Comparison of ENCODE assay signal across 18 cellular contexts in the genomic region with DNA sequence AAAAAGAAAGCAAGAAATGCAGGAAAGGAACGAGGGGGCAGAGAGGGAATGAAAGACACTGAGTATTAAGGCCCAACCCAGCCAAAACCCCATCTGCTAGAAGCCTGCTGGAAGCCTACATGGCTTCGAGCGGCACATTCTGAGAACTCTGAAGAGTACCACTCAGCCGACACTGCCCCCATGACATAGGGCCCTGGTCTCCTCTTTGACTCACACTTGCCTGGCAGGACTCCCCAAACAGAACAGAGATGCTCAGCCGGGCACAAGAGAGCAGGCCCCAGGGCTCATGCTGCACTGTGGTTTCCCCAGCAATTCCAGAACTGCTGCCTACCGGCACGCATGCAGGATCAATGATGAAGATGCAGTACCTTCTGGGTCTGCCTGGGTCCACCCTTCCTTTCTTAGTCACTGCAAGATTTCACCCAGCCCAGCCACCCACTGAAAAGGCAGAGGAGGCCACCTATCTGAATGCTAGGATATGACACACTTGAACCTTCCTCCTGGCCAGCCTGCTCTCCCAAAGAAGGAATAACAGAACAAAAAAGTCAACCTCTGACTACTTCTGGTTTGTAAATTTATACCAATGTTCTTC. TPM values are rescaled to one million over a fixed set of nuclear protein-coding genes. Genes with fewer than 3 reads are reported as not detected.
DNase-seq lines count a peak whose midpoint lies in the region; ATAC-seq and TF ChIP-seq lines count a peak whose summit lies in the region.
"Had no signal": no experiment of that assay in that cellular context is flagged by ENCODE, and none has a peak within 500 bp of the region (broad histone marks: within the 10 kb centered on the region; RNA-seq: fewer than 3 reads in every experiment).

No MANE protein-coding gene starts in this region.

- POLR2A ChIA-PET in HEK293 (lab: Yijun Ruan, JAX) = no interaction called here

- H3K4me3 ChIP-seq in HEK293 (ENCODE audit: low read depth, low read length) (no peak overlapping the region), neural progenitor cell (no peak overlapping the region), gastroesophageal sphincter (no peak overlapping the region)

- peaks cover 56% of the 10 kb centered on the region for H3K4me1 Mint-ChIP-seq in dendritic cell treated with granulocyte-macrophage colony-stimulating factor and Interleukin-4, amounts not matched to agents 40 ng/mL and 50 ng/mL, for 4 days (ENCODE audit: low read depth)
- H3K4me1 Mint-ChIP-seq in neural progenitor cell = peaks cover 26% of the 10 kb centered on the region
- H3K4me1 Mint-ChIP-seq: CD4-positive, CD25-positive, alpha-beta regulatory T cell had no signal

- no peaks in the 10 kb centered on the region for H3F3A ChIP-seq in neural progenitor cell (ENCODE audit: low read depth)

- no peak for TF ChIP-seq EP300 in gastroesophageal sphincter (IDR thresholded peaks at IDR 0.05)

- no peak for ATAC-seq in gastroesophageal sphincter
- ATAC-seq in HG02642 (IDR thresholded peaks at IDR 0.05; ENCODE audit: poor library complexity, unreplicated experiment) = no peak
- ATAC-seq in HG02588 (IDR thresholded peaks at IDR 0.05; ENCODE audit: unreplicated experiment) = no peak

- no peak overlapping the region for H3K4me2 ChIP-seq in neural progenitor cell

- TF ChIP-seq CTCF in GM10266 (IDR thresholded peaks at IDR 0.05; ENCODE audit: control insufficient read depth, insufficient read depth, low read depth, missing control alignments) = peak; percentile 8
- no peak for TF ChIP-seq CTCF in HEK293 (tag by site-specific recombination; IDR thresholded peaks at IDR 0.05)
- TF ChIP-seq CTCF in neural progenitor cell (IDR thresholded peaks at IDR 0.05) = no peak
- TF ChIP-seq CTCF in gastroesophageal sphincter (IDR thresholded peaks at IDR 0.05) = no peak

- no peaks in the 10 kb centered on the region for H3K9me3 ChIP-seq in HEK293 (ENCODE audit: control insufficient read depth, insufficient read depth, low read depth, low read length)
- H3K9me3 ChIP-seq in neural progenitor cell (ENCODE audit: low read depth) = no peaks in the 10 kb centered on the region
- H3K9me3 ChIP-seq in gastroesophageal sphincter = no peaks in the 10 kb centered on the region

- peaks cover 23% of the 10 kb centered on the region for H3K36me3 Mint-ChIP-seq in dendritic cell treated with granulocyte-macrophage colony-stimulating factor and Interleukin-4, amounts not matched to agents 40 ng/mL and 50 ng/mL, for 4 days (ENCODE audit: low read depth)
- no peaks in the 10 kb centered on the region for H3K36me3 Mint-ChIP-seq in neural progenitor cell
- H3K36me3 Mint-ChIP-seq: activated naive CD8-positive, alpha-beta T cell; CD4-positive, CD25-positive, alpha-beta regulatory T cell had no signal

- H3K9ac ChIP-seq in neural progenitor cell = no peak overlapping the region

- WGBS in gastroesophageal sphincter (ENCODE audit: low coverage in 1 of 2), 2 donors = 86 to 91% methylated on average over 4 to 5 of the region's 7 CpGs

- H3K4me1 ChIP-seq in HEK293 (ENCODE audit: control insufficient read depth, insufficient read depth, low read length) = no peaks in the 10 kb centered on the region
- H3K4me1 ChIP-seq in neural progenitor cell = peaks cover 16% of the 10 kb centered on the region
- peaks cover 0 to 5% (median 0%) of the 10 kb centered on the region in 3 donors for H3K4me1 ChIP-seq in gastroesophageal sphincter

- no peak for TF ChIP-seq POLR2A in gastroesophageal sphincter (IDR thresholded peaks at IDR 0.05)

- H3K27me3 ChIP-seq in neural progenitor cell (no peaks in the 10 kb centered on the region), gastroesophageal sphincter (peaks cover 6% of the 10 kb centered on the region)

- CTCF ChIA-PET in HEK293 (lab: Yijun Ruan, JAX) = interaction anchor here (0.6 to 0.7 kb wide), 5 partner anchors 41 to 1793 kb away, joined by 3 to 5 read pairs (median 3); no protein-coding TSS in a partner anchor

- peaks cover 0 to 3% of the 10 kb centered on the region in 2 experiments; a peak in 1 of 3 replicates for H3K36me3 ChIP-seq in HEK293 (ENCODE audit: control insufficient read depth in 2 of 2, insufficient read depth in 1 of 2, low read length in 2 of 2)
- no peaks in the 10 kb centered on the region for H3K36me3 ChIP-seq in neural progenitor cell
- H3K36me3 ChIP-seq in gastroesophageal sphincter = no peaks in the 10 kb centered on the region

- H3K4me3 Mint-ChIP-seq in dendritic cell treated with granulocyte-macrophage colony-stimulating factor and Interleukin-4, amounts not matched to agents 40 ng/mL and 50 ng/mL, for 4 days = no peak overlapping the region
- no peak overlapping the region for H3K4me3 Mint-ChIP-seq in neural progenitor cell
- H3K4me3 Mint-ChIP-seq: activated CD4-positive, alpha-beta T cell treated with anti-CD3 and anti-CD28 coated beads, Interleukin-2, amount 10 ng/mL, durations not matched to agents 7 days and 5 days; activated naive CD8-positive, alpha-beta T cell; CD4-positive, CD25-positive, alpha-beta regulatory T cell had no signal

- no peaks in the 10 kb centered on the region for H3K9me3 Mint-ChIP-seq in dendritic cell treated with granulocyte-macrophage colony-stimulating factor and Interleukin-4, amounts not matched to agents 40 ng/mL and 50 ng/mL, for 4 days
- no peaks in the 10 kb centered on the region for H3K9me3 Mint-ChIP-seq in neural progenitor cell
- H3K9me3 Mint-ChIP-seq: activated CD4-positive, alpha-beta T cell treated with anti-CD3 and anti-CD28 coated beads, Interleukin-2, amount 10 ng/mL, durations not matched to agents 7 days and 5 days; CD4-positive, CD25-positive, alpha-beta regulatory T cell had no signal

- H3K27ac ChIP-seq in HEK293 (ENCODE audit: extremely low read depth, low read depth, low read length) = no peak overlapping the region
- no peak overlapping the region for H3K27ac ChIP-seq in neural progenitor cell
- no peak overlapping the region for H3K27ac ChIP-seq in gastroesophageal sphincter

- no peak overlapping the region for H2AFZ ChIP-seq in neural progenitor cell (replicated peaks)

- no peaks in the 10 kb centered on the region for H3K79me2 ChIP-seq in neural progenitor cell (ENCODE audit: low read depth)

- H3K27me3 Mint-ChIP-seq in dendritic cell treated with granulocyte-macrophage colony-stimulating factor and Interleukin-4, amounts not matched to agents 40 ng/mL and 50 ng/mL, for 4 days = no peaks in the 10 kb centered on the region
- peaks cover 5% of the 10 kb centered on the region for H3K27me3 Mint-ChIP-seq in neural progenitor cell (ENCODE audit: insufficient read depth, low read depth)
- H3K27me3 Mint-ChIP-seq: activated naive CD8-positive, alpha-beta T cell had no signal

- intact Hi-C loops in dendritic cell treated with granulocyte-macrophage colony-stimulating factor and Interleukin-4, amounts not matched to agents 40 ng/mL and 50 ng/mL, for 4 days (cut with micrococcal nuclease) = no loop called here

- no peaks in the 10 kb centered on the region for H4K20me1 ChIP-seq in neural progenitor cell (ENCODE audit: low read depth)

- H3K27ac Mint-ChIP-seq in dendritic cell treated with granulocyte-macrophage colony-stimulating factor and Interleukin-4, amounts not matched to agents 40 ng/mL and 50 ng/mL, for 4 days = peak overlapping the region; percentile 37
- H3K27ac Mint-ChIP-seq in neural progenitor cell = peak overlapping the region; percentile 35
- H3K27ac Mint-ChIP-seq: activated CD4-positive, alpha-beta T cell treated with anti-CD3 and anti-CD28 coated beads, Interleukin-2, amount 10 ng/mL, durations not matched to agents 7 days and 5 days; activated naive CD8-positive, alpha-beta T cell had no signal

- DNase-seq in GM10266 (ENCODE audit: extremely low spot score) (no peak), neural progenitor cell (ENCODE audit: low spot score) (no peak), superior temporal gyrus (ENCODE audit: extremely low spot score) (no peak)
- DNase-seq: activated CD4-positive, alpha-beta T cell treated with anti-CD3 and anti-CD28 coated beads, Interleukin-2, amount 10 ng/mL, durations not matched to agents 7 days and 5 days; activated T-cell treated with anti-CD3 and anti-CD28 coated beads, Interleukin-2, amount 50 U/mL, for 1 hour; CD4-positive, CD25-positive, alpha-beta regulatory T cell; HCEC 1CT; hypothalamus; NCI-H2107; NCI-H82; T-helper 2 cell; trophoblast cell had no signal

TF ChIP-seq in HEK293, 187 proteins besides CTCF, POLR2A, EP300 and RAD21 (continues in another document):
- TF ChIP-seq ZNF266 (tag by site-specific recombination; IDR thresholded peaks at IDR 0.05; ENCODE audit: low read depth) = no peak
- no peak for TF ChIP-seq HOXD13 (CRISPR knock-in tag; IDR thresholded peaks at IDR 0.05; ENCODE audit: borderline replicate concordance)
- peak; percentile 8; the same call in 1 of the 2 replicates for TF ChIP-seq ZIC2 (tag by site-specific recombination; IDR thresholded peaks at IDR 0.05)
- TF ChIP-seq, protein P1, sequence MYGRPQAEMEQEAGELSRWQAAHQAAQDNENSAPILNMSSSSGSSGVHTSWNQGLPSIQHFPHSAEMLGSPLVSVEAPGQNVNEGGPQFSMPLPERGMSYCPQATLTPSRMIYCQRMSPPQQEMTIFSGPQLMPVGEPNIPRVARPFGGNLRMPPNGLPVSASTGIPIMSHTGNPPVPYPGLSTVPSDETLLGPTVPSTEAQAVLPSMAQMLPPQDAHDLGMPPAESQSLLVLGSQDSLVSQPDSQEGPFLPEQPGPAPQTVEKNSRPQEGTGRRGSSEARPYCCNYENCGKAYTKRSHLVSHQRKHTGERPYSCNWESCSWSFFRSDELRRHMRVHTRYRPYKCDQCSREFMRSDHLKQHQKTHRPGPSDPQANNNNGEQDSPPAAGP (tag by site-specific recombination; IDR thresholded peaks at IDR 0.05) = no peak

RNA-seq across cellular contexts. Expression of a gene that starts 49.4 kb away (rescaled TPM):
- total RNA-seq in neural progenitor cell (ENCODE audit: low replicate concordance) (0.67 and 1.0 TPM in 2 replicates), gastroesophageal sphincter (10 to 100 TPM in 1 of 4 donors, 1 to 10 TPM in 3; 3.6 to 10.6 (median 8.1) TPM)
